In genomic region chr4:1614502-1614853, GRCh38 we compare ENCODE assay signal across 16 cellular contexts.
"Had no signal": no experiment of that assay in that cellular context is flagged by ENCODE, and none has a peak within 500 bp of the region (broad histone marks: within the 10 kb centered on the region; RNA-seq: fewer than 3 reads in every experiment).

No MANE protein-coding gene starts in this region.

- ATAC-seq: left lobe of liver had no signal

- DNase-seq: activated gamma-delta T cell; activated T-cell treated with anti-CD3 and anti-CD28 coated beads, Interleukin-2, amount 50 U/mL, for 48 hours; amniotic stem cell; caudate nucleus; hippocampal formation; mammary epithelial cell; naive B cell; stimulated activated CD4-positive, alpha-beta T cell treated with anti-CD3 and anti-CD28 coated beads, Interleukin-15, amount 100 ng/mL, for 24 hours; stimulated activated CD4-positive, alpha-beta T cell treated with anti-CD3 and anti-CD28 coated beads, Interleukin-4, amount 100 ng/mL, for 1 hour; tibial artery had no signal

- H3K27ac ChIP-seq: colonic mucosa, esophagus muscularis mucosa, neutrophil, right atrium auricular region, skin epidermis, tibial artery had no signal

- H3K36me3 ChIP-seq: colonic mucosa, esophagus muscularis mucosa, neutrophil, right atrium auricular region, tibial artery had no signal

- H3K4me3 ChIP-seq: colonic mucosa, esophagus muscularis mucosa, right atrium auricular region, skin epidermis, tibial artery had no signal

- H3K27me3 ChIP-seq: colonic mucosa, esophagus muscularis mucosa, neutrophil, right atrium auricular region had no signal
